In genomic region chr2:85913854-85914524, GRCh38 we compare ENCODE assay signal across 18 cellular contexts. TPM values are rescaled to one million over a fixed set of nuclear protein-coding genes. Genes with fewer than 3 reads are reported as not detected.
DNase-seq lines count a peak whose midpoint lies in the region; ATAC-seq, FAIRE-seq and TF ChIP-seq lines count a peak whose summit lies in the region.
"Had no signal": no experiment of that assay in that cellular context is flagged by ENCODE, and none has a peak within 500 bp of the region (broad histone marks: within the 10 kb centered on the region; RNA-seq: fewer than 3 reads in every experiment).

No MANE protein-coding gene starts in this region.

- no peak for TF ChIP-seq CTCF in GM23338 (conservative IDR thresholded peaks at IDR 0.05; ENCODE audit: low read depth in 2 of 2)
- TF ChIP-seq CTCF in K562 (IDR thresholded peaks at IDR 0.05 in 2 of 3, conservative IDR thresholded peaks at IDR 0.05 in 1 of 3; ENCODE audit: insufficient read depth in 2 of 3, low read depth in 1 of 3, low read length in 3 of 3), result no peak
- TF ChIP-seq CTCF in RWPE1 (conservative IDR thresholded peaks at IDR 0.05; ENCODE audit: low read depth), result no peak

- H3K9ac ChIP-seq in K562 (ENCODE audit: insufficient read depth in 1 of 2, low read depth in 2 of 2, low read length in 2 of 2), result no peak overlapping the region

- no peaks in the 10 kb centered on the region for H3F3A ChIP-seq in GM23338 (replicated peaks; ENCODE audit: low read depth)

- no peak overlapping the region for H3K4me3 Mint-ChIP-seq in GM23338
- H3K4me3 Mint-ChIP-seq: brain; CD4-positive, CD25-positive, alpha-beta regulatory T cell; endodermal cell; H9; stimulated activated naive CD8-positive, alpha-beta T cell treated with anti-CD3 and anti-CD28 coated beads, Interleukin-15, amount 100 ng/mL, for 72 hours had no signal

- POLR2A ChIA-PET in K562 (lab: Yijun Ruan, JAX), result interaction anchor here (0.9 to 1.7 kb wide), 2 partner anchors 24 to 27 kb away, joined by 3 to 6 read pairs; no protein-coding TSS in a partner anchor
- POLR2A ChIA-PET in RWPE1 (lab: Yijun Ruan, JAX; ENCODE audit: low non-redundant PET), result no interaction called here

- H3K9me1 ChIP-seq in K562 (ENCODE audit: control insufficient read depth, insufficient read depth, low read length), result no peaks in the 10 kb centered on the region

- peaks cover 4% of the 10 kb centered on the region; the same call in 1 of the 3 replicates for H3K4me1 Mint-ChIP-seq in GM23338

- intact Hi-C loops in K562 (cut with micrococcal nuclease) (no loop called here), Right ventricle myocardium superior (cut with DNase I) (no loop called here)

- no peak for TF ChIP-seq EP300 in K562 (IDR thresholded peaks at IDR 0.05; ENCODE audit: low read length)

- H3K4me3 ChIP-seq in GM23338, result no peak overlapping the region
- H3K4me3 ChIP-seq in K562, result no peak overlapping the region
- no peak overlapping the region for H3K4me3 ChIP-seq in skeletal muscle cell (ENCODE audit: low read depth, low read length)
- H3K4me3 ChIP-seq: MG63, prostate gland had no signal

- H3K36me3 ChIP-seq in GM23338 (ENCODE audit: insufficient read depth) (no peaks in the 10 kb centered on the region), K562 (ENCODE audit: control insufficient read depth, insufficient read depth, low read length) (no peaks in the 10 kb centered on the region)
- H3K36me3 ChIP-seq: MG63, prostate gland had no signal

- 50% methylated on average over 2 of the region's 2 CpGs for WGBS in K562 (ENCODE audit: insufficient coverage, low coverage, missing lambda C conversion rate)

- no peak for TF ChIP-seq RAD21 in K562 (CRISPR knock-in tag; conservative IDR thresholded peaks at IDR 0.05 in 1 of 2, IDR thresholded peaks at IDR 0.05 in 1 of 2)

- no peak for DNase-seq in GM23338 (ENCODE audit: low spot score)
- no peak for DNase-seq in K562 (ENCODE audit: extremely low read depth in 1 of 4, low spot score in 3 of 4)
- no peak for DNase-seq in Right ventricle myocardium superior
- DNase-seq in skeletal muscle cell (ENCODE audit: low read depth), result peak; percentile 90
- DNase-seq in amniotic stem cell (lab: John Stamatoyannopoulos, UW), result no peak
- no peak for DNase-seq in activated CD4-positive, alpha-beta T cell treated with anti-CD3 and anti-CD28 coated beads for 1 hour
- no peak for DNase-seq in RWPE1 (ENCODE audit: low spot score)
- DNase-seq: CD4-positive, CD25-positive, alpha-beta regulatory T cell; endodermal cell; H9; MG63; stimulated activated CD4-positive, alpha-beta T cell treated with anti-CD3 and anti-CD28 coated beads, Interleukin-4, amount 100 ng/mL, for 4 hours; stimulated activated naive CD8-positive, alpha-beta T cell treated with anti-CD3 and anti-CD28 coated beads, Interleukin-15, amount 100 ng/mL, for 72 hours; T-helper 2 cell had no signal

- no peaks in the 10 kb centered on the region for H4K20me1 ChIP-seq in GM23338 (replicated peaks; ENCODE audit: insufficient read depth)
- H4K20me1 ChIP-seq in K562 (replicated peaks; ENCODE audit: control insufficient read depth, insufficient read depth, low read length), result no peaks in the 10 kb centered on the region

- no peak for TF ChIP-seq POLR2A in K562 (conservative IDR thresholded peaks at IDR 0.05)

- H3K79me2 ChIP-seq in GM23338 (replicated peaks; ENCODE audit: insufficient read depth) (no peaks in the 10 kb centered on the region), K562 (ENCODE audit: control insufficient read depth, insufficient read depth, low read length) (no peaks in the 10 kb centered on the region)

- no peak for FAIRE-seq in K562 (lab: Jason Lieb, UNC)

- H3K27me3 Mint-ChIP-seq in GM23338 (ENCODE audit: insufficient read depth, low read depth, poor library complexity), result peaks cover 3% of the 10 kb centered on the region
- H3K27me3 Mint-ChIP-seq: CD4-positive, CD25-positive, alpha-beta regulatory T cell; stimulated activated naive CD8-positive, alpha-beta T cell treated with anti-CD3 and anti-CD28 coated beads, Interleukin-15, amount 100 ng/mL, for 72 hours had no signal

- H3K4me2 ChIP-seq in GM23338, result no peak overlapping the region
- H3K4me2 ChIP-seq in K562 (ENCODE audit: insufficient read depth, low read length), result no peak overlapping the region

- no peaks in the 10 kb centered on the region for H3K9me3 ChIP-seq in K562 (replicated peaks; ENCODE audit: control insufficient read depth, insufficient read depth, low read depth, low read length)
- H3K9me3 ChIP-seq: prostate gland had no signal

- CTCF ChIA-PET in K562 (lab: Yijun Ruan, JAX; ENCODE audit: low intra/inter-chr PET ratio) (no interaction called here), RWPE1 (lab: Yijun Ruan, JAX) (interaction anchor here (0.5 to 1.8 kb wide), 2 partner anchors 25 to 172 kb away, joined by 3 to 6 read pairs; partner anchors contain the start of gene ST3GAL5)

- H3K27ac Mint-ChIP-seq in GM23338, result no peak overlapping the region
- H3K27ac Mint-ChIP-seq: endodermal cell, H9 had no signal

- 0 out of 2 replicates have a peak, but pooled peaks cover 3% of the 10 kb centered on the region for H3K9me2 ChIP-seq in GM23338 (ENCODE audit: insufficient read depth)

- H3K27me3 ChIP-seq in GM23338 (ENCODE audit: insufficient read depth) (no peaks in the 10 kb centered on the region), K562 (ENCODE audit: control insufficient read depth in 2 of 2, insufficient read depth in 2 of 2, low read length in 2 of 2) (no peaks in the 10 kb centered on the region)
- H3K27me3 ChIP-seq: MG63 had no signal

- ATAC-seq in GM23338, result no peak
- ATAC-seq in K562, result no peak
- peak; percentile 86 for ATAC-seq in Right ventricle myocardium superior (ENCODE audit: poor library complexity)
- ATAC-seq in HG03378 (IDR thresholded peaks at IDR 0.05; ENCODE audit: unreplicated experiment), result no peak
- ATAC-seq: stimulated activated naive CD8-positive, alpha-beta T cell treated with anti-CD3 and anti-CD28 coated beads, Interleukin-15, amount 100 ng/mL, for 72 hours had no signal

- BruUV-seq in K562 (replicated peaks; lab: Mats Ljungman, UMichigan), result no TSS peak

- no peaks in the 10 kb centered on the region for H3K4me1 ChIP-seq in GM23338 (ENCODE audit: insufficient read depth)
- peaks cover 0 to 10% of the 10 kb centered on the region in 2 experiments; a peak in 2 of 5 replicates for H3K4me1 ChIP-seq in K562 (replicated peaks in 1 of 2; ENCODE audit: control insufficient read depth in 2 of 2, insufficient read depth in 2 of 2, low read length in 2 of 2)
- H3K4me1 ChIP-seq: prostate gland had no signal

- H3K9me3 Mint-ChIP-seq in GM23338, result peaks cover 2% of the 10 kb centered on the region; the same call in 1 of the 3 replicates
- H3K9me3 Mint-ChIP-seq: brain; CD4-positive, CD25-positive, alpha-beta regulatory T cell; endodermal cell; H9; stimulated activated naive CD8-positive, alpha-beta T cell treated with anti-CD3 and anti-CD28 coated beads, Interleukin-15, amount 100 ng/mL, for 72 hours had no signal

- H2AFZ ChIP-seq in GM23338 (peak overlapping the region; percentile 18; the same call in 1 of the 2 replicates), K562 (ENCODE audit: low read depth, low read length) (peak overlapping the region; percentile 72)

- H3K36me3 Mint-ChIP-seq in GM23338 (ENCODE audit: low read depth), result no peaks in the 10 kb centered on the region
- H3K36me3 Mint-ChIP-seq: brain had no signal

- H3K27ac ChIP-seq in GM23338 (ENCODE audit: low read depth) (no peak overlapping the region), K562 (ENCODE audit: extremely low read depth, low read depth, low read length) (peak overlapping the region; percentile 7; the same call in 1 of the 3 replicates), RWPE1 (no peak overlapping the region)
- H3K27ac ChIP-seq: HL-60, prostate gland had no signal

- in situ Hi-C loops in K562 (cut with MboI), result no loop called here

TF ChIP-seq in GM23338, 12 proteins besides CTCF, POLR2A, EP300 and RAD21:
- TF ChIP-seq JUNB (IDR thresholded peaks at IDR 0.05; ENCODE audit: unreplicated experiment), result no peak

RNA-seq across cellular contexts. Expression of gene ST3GAL5, which starts 25.2 kb away (rescaled TPM):
- total RNA-seq in GM23338 (2014; rRNA removed; shearing (Covaris generic)), result 7.9 and 8.9 TPM in 2 replicates
- polyA plus RNA-seq in GM23338 (2016; fragmentation: Nextera tagmentation; extraction: Ambion mirVana) (2.8 and 3.2 TPM in 2 replicates), K562 (2011; rRNA removed) (7.9 and 10.0 TPM in 2 replicates), K562 (2014; fragmentation: Illumina TruSeq; extraction: Trizol) (3.5 and 4.1 TPM in 2 replicates), K562 (2014; fragmentation: Nextera tagmentation; extraction: Ambion mirVana) (1 to 10 TPM; 1.6 to 1.8 TPM), K562 (2014; rRNA removed) (3.1 and 4.4 TPM in 2 replicates)
- total RNA-seq in K562 (2011; cell fraction: chromatin; rRNA removed; ENCODE audit: low replicate concordance), result 39.5 and 67.1 TPM in 2 replicates
- 22.7 and 28.6 TPM in 2 replicates for total RNA-seq in K562 (2011; cell fraction: nucleolus; rRNA removed)
- total RNA-seq in K562 (2011; cell fraction: nucleoplasm; rRNA removed), result 36.4 and 54.3 TPM in 2 replicates
- total RNA-seq in K562 (2014; rRNA removed) (4.1 and 6.3 TPM in 2 replicates), K562 (2014; rRNA removed; fragmentation: Illumina TruSeq; extraction: Trizol) (4.4 and 4.9 TPM in 2 replicates), K562 (2015; rRNA removed; fragmentation: Illumina TruSeq; extraction: Trizol) (2.9 and 3.6 TPM in 2 replicates), K562 (2021) (4.0 and 4.2 TPM in 2 replicates), Right ventricle myocardium superior (5.0 TPM)
- 2.8 and 4.2 TPM in 2 replicates for polyA plus RNA-seq in K562 (2011; cell fraction: cytosol; rRNA removed)
- polyA plus RNA-seq in K562 (2011; cell fraction: nucleus; rRNA removed), result 7.7 and 8.6 TPM in 2 replicates
- polyA plus RNA-seq in K562 (2012), result 2.7 and 8.7 TPM in 2 replicates
- 11.3 and 14.3 TPM in 2 replicates for polyA minus RNA-seq in K562 (2011; rRNA and poly(A)+ RNA removed)
- 2.3 and 3.1 TPM in 2 replicates for polyA minus RNA-seq in K562 (2011; cell fraction: cytosol; rRNA and poly(A)+ RNA removed)
- 6.5 and 12.1 TPM in 2 replicates for polyA minus RNA-seq in K562 (2011; cell fraction: nucleus; rRNA and poly(A)+ RNA removed)
